Comparison of ENCODE assay signal across 1 cellular context in the genomic region with DNA sequence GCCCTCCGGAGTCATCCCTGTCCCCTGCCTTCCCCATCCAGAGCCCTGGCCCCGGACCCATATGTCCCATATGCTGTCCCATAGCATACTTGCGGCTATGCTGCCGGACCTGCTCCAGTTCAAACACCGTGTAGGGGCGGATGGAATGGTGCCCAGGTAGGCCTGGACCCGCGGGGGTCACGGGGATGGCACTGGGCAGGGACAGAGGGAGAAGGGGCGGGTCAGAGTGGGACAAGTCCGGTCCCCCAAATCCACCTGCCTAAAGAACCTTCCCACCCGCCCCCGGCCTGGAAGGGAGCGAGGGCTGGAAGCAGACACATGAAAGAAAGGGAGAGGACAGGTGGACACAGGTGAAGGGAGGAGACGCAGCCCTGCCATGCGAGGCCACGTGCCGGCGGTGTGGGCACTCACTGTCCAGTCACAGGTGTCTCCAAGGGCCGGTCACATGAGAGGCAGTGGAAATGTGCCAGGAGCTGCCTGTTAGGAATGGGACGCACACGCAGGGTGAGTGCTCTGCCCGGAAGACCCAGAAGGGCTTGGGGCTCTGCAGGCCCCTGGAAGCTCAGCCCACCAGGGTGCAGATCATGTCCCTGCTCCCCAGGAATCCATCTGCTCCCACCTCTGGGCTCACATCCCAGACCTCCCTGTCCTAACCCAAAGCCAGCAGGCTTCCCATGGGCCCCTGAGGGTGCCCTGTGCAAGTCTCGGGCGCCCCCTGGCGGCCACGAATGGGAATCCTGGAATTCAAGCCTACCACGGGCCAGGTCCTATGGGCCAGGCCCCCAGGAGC.
TF ChIP-seq lines count a peak whose summit lies in the region.

No MANE protein-coding gene starts in this region.

TF ChIP-seq in HepG2, 621 proteins besides CTCF, POLR2A, EP300 and RAD21 (continued from another document and continues in another):
- peak; percentile 67 for TF ChIP-seq ZBTB43 (CRISPR knock-in tag; conservative IDR thresholded peaks at IDR 0.05)
- TF ChIP-seq, protein P1, sequence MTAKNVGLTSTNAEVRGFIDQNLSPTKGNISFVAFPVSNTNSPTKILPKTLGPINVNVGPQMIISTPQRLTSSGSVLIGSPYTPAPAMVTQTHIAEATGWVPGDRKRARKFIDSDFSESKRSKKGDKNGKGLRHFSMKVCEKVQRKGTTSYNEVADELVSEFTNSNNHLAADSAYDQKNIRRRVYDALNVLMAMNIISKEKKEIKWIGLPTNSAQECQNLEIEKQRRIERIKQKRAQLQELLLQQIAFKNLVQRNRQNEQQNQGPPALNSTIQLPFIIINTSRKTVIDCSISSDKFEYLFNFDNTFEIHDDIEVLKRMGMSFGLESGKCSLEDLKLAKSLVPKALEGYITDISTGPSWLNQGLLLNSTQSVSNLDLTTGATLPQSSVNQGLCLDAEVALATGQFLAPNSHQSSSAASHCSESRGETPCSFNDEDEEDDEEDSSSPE (CRISPR knock-in tag; IDR thresholded peaks at IDR 0.05): no peak
- TF ChIP-seq ZHX1 (CRISPR knock-in tag; IDR thresholded peaks at IDR 0.05; ENCODE audit: low read depth): no peak
- no peak for TF ChIP-seq IRF9 (CRISPR knock-in tag; IDR thresholded peaks at IDR 0.05; ENCODE audit: borderline replicate concordance)
- TF ChIP-seq ZBTB42 (CRISPR knock-in tag; IDR thresholded peaks at IDR 0.05): no peak
- TF ChIP-seq ZNF614 (CRISPR knock-in tag; IDR thresholded peaks at IDR 0.05; ENCODE audit: borderline replicate concordance): peak; percentile 34; the same call in 1 of the 2 replicates
- no peak for TF ChIP-seq ESRRA (CRISPR knock-in tag; IDR thresholded peaks at IDR 0.05; ENCODE audit: low read depth)
- no peak for TF ChIP-seq U2AF2 (IDR thresholded peaks at IDR 0.05; ENCODE audit: low read depth, low read length)
- TF ChIP-seq MXI1 (IDR thresholded peaks at IDR 0.05; ENCODE audit: borderline replicate concordance, low read depth, low read length): no peak
- no peak for TF ChIP-seq ZNF136 (CRISPR knock-in tag; IDR thresholded peaks at IDR 0.05; ENCODE audit: low read depth)
- TF ChIP-seq TSC22D2 (CRISPR knock-in tag; IDR thresholded peaks at IDR 0.05; ENCODE audit: borderline replicate concordance): no peak
- TF ChIP-seq FOSL2 (CRISPR knock-in tag; IDR thresholded peaks at IDR 0.05): peak; percentile 36; the same call in 1 of the 2 replicates
- TF ChIP-seq, protein P2, sequence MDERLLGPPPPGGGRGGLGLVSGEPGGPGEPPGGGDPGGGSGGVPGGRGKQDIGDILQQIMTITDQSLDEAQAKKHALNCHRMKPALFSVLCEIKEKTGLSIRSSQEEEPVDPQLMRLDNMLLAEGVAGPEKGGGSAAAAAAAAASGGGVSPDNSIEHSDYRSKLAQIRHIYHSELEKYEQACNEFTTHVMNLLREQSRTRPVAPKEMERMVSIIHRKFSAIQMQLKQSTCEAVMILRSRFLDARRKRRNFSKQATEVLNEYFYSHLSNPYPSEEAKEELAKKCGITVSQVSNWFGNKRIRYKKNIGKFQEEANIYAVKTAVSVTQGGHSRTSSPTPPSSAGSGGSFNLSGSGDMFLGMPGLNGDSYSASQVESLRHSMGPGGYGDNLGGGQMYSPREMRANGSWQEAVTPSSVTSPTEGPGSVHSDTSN (CRISPR knock-in tag; IDR thresholded peaks at IDR 0.05): no peak
- no peak for TF ChIP-seq ZNF570 (CRISPR knock-in tag; IDR thresholded peaks at IDR 0.05; ENCODE audit: borderline replicate concordance)
- no peak; the same call in 1 of the 2 replicates for TF ChIP-seq ZMYM4 (CRISPR knock-in tag; IDR thresholded peaks at IDR 0.05)
- no peak for TF ChIP-seq BRCA1 (CRISPR knock-in tag; IDR thresholded peaks at IDR 0.05)
- TF ChIP-seq SIN3B (IDR thresholded peaks at IDR 0.05; ENCODE audit: low read length): no peak
- TF ChIP-seq BORCS8-MEF2B (CRISPR knock-in tag; IDR thresholded peaks at IDR 0.05): peak; percentile 60; the same call in 1 of the 2 replicates
- TF ChIP-seq ZNF292 (CRISPR knock-in tag; IDR thresholded peaks at IDR 0.05; ENCODE audit: borderline replicate concordance, low read depth): no peak
- TF ChIP-seq THAP9 (CRISPR knock-in tag; IDR thresholded peaks at IDR 0.05; ENCODE audit: borderline replicate concordance): no peak; the same call in 1 of the 2 replicates
- no peak for TF ChIP-seq CSRNP1 (CRISPR knock-in tag; IDR thresholded peaks at IDR 0.05)
- no peak for TF ChIP-seq NR0B2 (CRISPR knock-in tag; IDR thresholded peaks at IDR 0.05)
- TF ChIP-seq KLF15 (CRISPR knock-in tag; IDR thresholded peaks at IDR 0.05; ENCODE audit: borderline replicate concordance): no peak
- no peak for TF ChIP-seq MLXIP (CRISPR knock-in tag; IDR thresholded peaks at IDR 0.05; ENCODE audit: borderline replicate concordance)
- no peak for TF ChIP-seq HIC2 (CRISPR knock-in tag; IDR thresholded peaks at IDR 0.05; ENCODE audit: low read depth)
- TF ChIP-seq, protein P3, sequence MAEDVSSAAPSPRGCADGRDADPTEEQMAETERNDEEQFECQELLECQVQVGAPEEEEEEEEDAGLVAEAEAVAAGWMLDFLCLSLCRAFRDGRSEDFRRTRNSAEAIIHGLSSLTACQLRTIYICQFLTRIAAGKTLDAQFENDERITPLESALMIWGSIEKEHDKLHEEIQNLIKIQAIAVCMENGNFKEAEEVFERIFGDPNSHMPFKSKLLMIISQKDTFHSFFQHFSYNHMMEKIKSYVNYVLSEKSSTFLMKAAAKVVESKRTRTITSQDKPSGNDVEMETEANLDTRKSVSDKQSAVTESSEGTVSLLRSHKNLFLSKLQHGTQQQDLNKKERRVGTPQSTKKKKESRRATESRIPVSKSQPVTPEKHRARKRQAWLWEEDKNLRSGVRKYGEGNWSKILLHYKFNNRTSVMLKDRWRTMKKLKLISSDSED (CRISPR knock-in tag; IDR thresholded peaks at IDR 0.05): no peak
- TF ChIP-seq ZNF784 (CRISPR knock-in tag; IDR thresholded peaks at IDR 0.05; ENCODE audit: borderline replicate concordance): no peak
- no peak for TF ChIP-seq MAFG (CRISPR knock-in tag; IDR thresholded peaks at IDR 0.05)
- no peak for TF ChIP-seq ZNF720 (CRISPR knock-in tag; IDR thresholded peaks at IDR 0.05)
- TF ChIP-seq STAG1 (CRISPR knock-in tag; IDR thresholded peaks at IDR 0.05): peak; percentile 98
